8 cellular contexts compared by ENCODE assay signal in the genomic region with DNA sequence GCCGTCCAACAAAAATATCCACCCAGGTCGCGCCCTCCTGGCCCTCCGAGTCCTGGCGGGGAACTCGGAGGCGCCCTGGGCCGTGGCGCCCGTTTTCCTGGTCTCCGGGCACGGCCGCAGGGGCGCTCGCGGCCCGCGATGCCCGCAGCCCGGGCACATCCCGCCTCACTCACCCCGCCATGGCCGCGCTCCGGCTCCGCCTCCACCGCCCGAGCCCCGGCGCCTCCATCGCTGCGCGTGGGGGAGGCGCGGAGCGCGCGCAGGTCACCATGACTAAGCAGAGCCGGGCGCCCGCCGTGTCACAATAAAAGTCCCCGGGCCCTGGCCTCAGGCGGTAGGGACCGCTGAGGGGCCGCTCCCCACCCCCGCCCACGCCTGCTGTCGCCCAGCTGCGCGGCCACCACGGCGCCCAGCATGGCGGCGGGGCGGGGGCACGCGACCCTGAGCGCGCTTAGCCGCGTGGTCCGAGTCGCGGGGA. TPM values are rescaled to one million over a fixed set of nuclear protein-coding genes. Genes with fewer than 3 reads are reported as not detected.
A peak's percentile ranks its signal among the peaks of the same experiment; 100 is the strongest.
DNase-seq lines count a peak whose midpoint lies in the region; ATAC-seq and TF ChIP-seq lines count a peak whose summit lies in the region.

No MANE protein-coding gene starts in this region.

- peak overlapping the region in 2 of 3 donors; percentile 70 to 89 for H3K27ac Mint-ChIP-seq in IgD-negative memory B cell

- H3K36me3 Mint-ChIP-seq in IgD-negative memory B cell, result no peaks in the 10 kb centered on the region

- no peak for TF ChIP-seq CTCF in epithelial cell of proximal tubule (conservative IDR thresholded peaks at IDR 0.05; ENCODE audit: low read depth, low read length)

- H3K9me3 Mint-ChIP-seq in IgD-negative memory B cell, result no peaks in the 10 kb centered on the region

- H3K27ac ChIP-seq in mucosa of rectum (ENCODE audit: low read depth in 2 of 2, low read length in 2 of 2), result peak overlapping the region; percentile 95

- H3K4me3 Mint-ChIP-seq in IgD-negative memory B cell, result peak overlapping the region; percentile 85 to 92 (median 90)

- peaks cover 8 to 9% of the 10 kb centered on the region in 2 donors for H3K36me3 ChIP-seq in mucosa of rectum (ENCODE audit: control insufficient read depth in 2 of 2, insufficient read depth in 2 of 2, low read length in 2 of 2)

- peak overlapping the region; percentile 89 to 99 for H3K9ac ChIP-seq in mucosa of rectum (ENCODE audit: low read depth in 1 of 2, low read length in 2 of 2)

- no peaks in the 10 kb centered on the region for H3K9me3 ChIP-seq in mucosa of rectum (ENCODE audit: control insufficient read depth in 2 of 2, low read length in 2 of 2)

- DNase-seq in DMS153 (lab: John Stamatoyannopoulos, UW), result peak; percentile 85
- DNase-seq in OCI-M2 (lab: John Stamatoyannopoulos, UW; ENCODE audit: unreplicated experiment), result peak; percentile 99
- peak; percentile 92 for DNase-seq in activated T-cell treated with anti-CD3 and anti-CD28 coated beads for 48 hours (ENCODE audit: low read depth)
- no peak for DNase-seq in epithelial cell of proximal tubule (ENCODE audit: low read depth)
- DNase-seq in stimulated activated CD8-positive, alpha-beta memory T cell treated with anti-CD3 and anti-CD28 coated beads, Interleukin-4, amount 100 ng/mL, for 24 hours (ENCODE audit: low read depth), result peak; percentile 88

- H3K4me3 ChIP-seq in epithelial cell of proximal tubule (ENCODE audit: low read depth, low read length) (peak overlapping the region; percentile 94), mucosa of rectum (ENCODE audit: low read length in 2 of 2) (peak overlapping the region; percentile 88 to 91)

- H3K4me1 ChIP-seq in mucosa of rectum (ENCODE audit: control insufficient read depth in 2 of 2, insufficient read depth in 2 of 2, low read length in 2 of 2), result peaks cover 11 to 18% of the 10 kb centered on the region in 2 donors

- no peaks in the 10 kb centered on the region for H3K27me3 ChIP-seq in mucosa of rectum (ENCODE audit: control insufficient read depth in 2 of 2, insufficient read depth in 2 of 2, low read length in 2 of 2)

- H3K27me3 Mint-ChIP-seq in IgD-negative memory B cell, result no peaks in the 10 kb centered on the region

- peak; percentile 76 for ATAC-seq in GM21529 (IDR thresholded peaks at IDR 0.05; ENCODE audit: unreplicated experiment)

- H3K4me1 Mint-ChIP-seq in IgD-negative memory B cell, result peaks cover 13 to 19% (median 18%) of the 10 kb centered on the region in 3 donors

RNA-seq across cellular contexts. Expression of a gene that starts 0.6 kb away (rescaled TPM):
- polyA plus RNA-seq in IgD-negative memory B cell, result 32.9 TPM
- 41.2 and 76.0 TPM in 2 replicates for total RNA-seq in epithelial cell of proximal tubule

RNA-seq across cellular contexts. Expression of a gene that starts 14.7 kb away (rescaled TPM):
- polyA plus RNA-seq in IgD-negative memory B cell, result 5.1 TPM
- total RNA-seq in epithelial cell of proximal tubule, result not detected in 2 replicates

RNA-seq across cellular contexts. Expression of a gene that starts 41.1 kb away (rescaled TPM):
- 21.0 TPM for polyA plus RNA-seq in IgD-negative memory B cell
- 31.4 and 35.9 TPM in 2 replicates for total RNA-seq in epithelial cell of proximal tubule
